8 cellular contexts compared by ENCODE assay signal in genomic region chr6:129748212-129748900, GRCh38.
DNase-seq lines count a peak whose midpoint lies in the region; ATAC-seq, FAIRE-seq and TF ChIP-seq lines count a peak whose summit lies in the region.

No MANE protein-coding gene starts in this region.

- no peaks in the 10 kb centered on the region for H3K27me3 Mint-ChIP-seq in activated naive CD4-positive, alpha-beta T cell treated with anti-CD3 and anti-CD28 coated beads, Interleukin-2, amount 10 ng/mL, durations not matched to agents 7 days and 5 days

- DNase-seq in activated gamma-delta T cell treated with Interleukin-2 at 50 U/mL for 16 hours (peak; percentile 36), activated gamma-delta T cell (lab: John Stamatoyannopoulos, UW) (no peak), RCC 7860 (ENCODE audit: low spot score) (peak; percentile 70), left kidney (ENCODE audit: low read depth, low spot score) (peak; percentile 21), HEK293T (ENCODE audit: extremely low spot score) (no peak)
- peak; percentile 73 for DNase-seq in activated naive CD4-positive, alpha-beta T cell treated with anti-CD3 and anti-CD28 coated beads, Interleukin-2, amount 10 ng/mL, durations not matched to agents 7 days and 5 days
- peak; percentile 70 for DNase-seq in stimulated activated CD8-positive, alpha-beta memory T cell treated with anti-CD3 and anti-CD28 coated beads, Interleukin-4, amount 100 ng/mL, for 48 hours

- ATAC-seq in HG03039 (IDR thresholded peaks at IDR 0.05; ENCODE audit: unreplicated experiment): peak; percentile 94

- H3K27ac Mint-ChIP-seq in activated naive CD4-positive, alpha-beta T cell treated with anti-CD3 and anti-CD28 coated beads, Interleukin-2, amount 10 ng/mL, durations not matched to agents 7 days and 5 days: peak overlapping the region; percentile 93

- H3K36me3 Mint-ChIP-seq in activated naive CD4-positive, alpha-beta T cell treated with anti-CD3 and anti-CD28 coated beads, Interleukin-2, amount 10 ng/mL, durations not matched to agents 7 days and 5 days: peaks cover 1% of the 10 kb centered on the region

- no peaks in the 10 kb centered on the region for H3K9me3 Mint-ChIP-seq in activated naive CD4-positive, alpha-beta T cell treated with anti-CD3 and anti-CD28 coated beads, Interleukin-2, amount 10 ng/mL, durations not matched to agents 7 days and 5 days

- POLR2A ChIA-PET in HEK293T (lab: Yijun Ruan, JAX): interaction anchor here (0.6 kb wide), 1 partner anchor 220 kb away, joined by 3 read pairs; no protein-coding TSS in a partner anchor

- H3K4me1 Mint-ChIP-seq in activated naive CD4-positive, alpha-beta T cell treated with anti-CD3 and anti-CD28 coated beads, Interleukin-2, amount 10 ng/mL, durations not matched to agents 7 days and 5 days: peaks cover 68% of the 10 kb centered on the region

- H3K4me3 Mint-ChIP-seq in activated naive CD4-positive, alpha-beta T cell treated with anti-CD3 and anti-CD28 coated beads, Interleukin-2, amount 10 ng/mL, durations not matched to agents 7 days and 5 days: peak overlapping the region; percentile 55

- CTCF ChIA-PET in activated naive CD4-positive, alpha-beta T cell treated with anti-CD3 and anti-CD28 coated beads, Interleukin-2, amount 10 ng/mL, durations not matched to agents 7 days and 5 days (lab: Charles Lee): interaction anchor here (1.2 to 2.8 kb wide), 6 partner anchors 16 to 273 kb away, joined by 3 to 12 read pairs (median 6); no protein-coding TSS in a partner anchor
- CTCF ChIA-PET in HEK293T (lab: Yijun Ruan, JAX): interaction anchor here (2.3 kb wide), 1 partner anchor 150 kb away, joined by 10 read pairs; no protein-coding TSS in a partner anchor

- FAIRE-seq in RCC 7860 (lab: Jason Lieb, UNC): no peak

TF ChIP-seq in HEK293T, 16 proteins besides CTCF, POLR2A, EP300 and RAD21:
- TF ChIP-seq PKNOX1 (IDR thresholded peaks at IDR 0.05): no peak

Comparison
In these comparisons a context has a peak if more than half of its experiments do, and no peak if none do; other contexts are left out.
1. DNase-seq: peak in activated gamma-delta T cell treated with Interleukin-2 at 50 U/mL for 16 hours (single experiment), RCC 7860 (single experiment), activated naive CD4-positive, alpha-beta T cell treated with anti-CD3 and anti-CD28 coated beads, Interleukin-2, amount 10 ng/mL, durations not matched to agents 7 days and 5 days (single experiment), left kidney (single experiment) and stimulated activated CD8-positive, alpha-beta memory T cell treated with anti-CD3 and anti-CD28 coated beads, Interleukin-4, amount 100 ng/mL, for 48 hours (single experiment); none in activated gamma-delta T cell (single experiment) and HEK293T (single experiment).